In genomic region chr2:64848945-64849344, GRCh38 we compare ENCODE assay signal across 29 cellular contexts.
"Had no signal": no experiment of that assay in that cellular context is flagged by ENCODE, and none has a peak within 500 bp of the region (broad histone marks: within the 10 kb centered on the region; RNA-seq: fewer than 3 reads in every experiment).

No MANE protein-coding gene starts in this region.

- H3K36me3 Mint-ChIP-seq: activated CD8-positive, alpha-beta memory T cell treated with anti-CD3 and anti-CD28 coated beads, Interleukin-2, amount 10 ng/mL, durations not matched to agents 7 days and 5 days; activated naive CD4-positive, alpha-beta T cell treated with anti-CD3 and anti-CD28 coated beads, Interleukin-2, amount 50 U/mL, for 24 hours; T-cell had no signal

- ATAC-seq: activated CD8-positive, alpha-beta memory T cell treated with anti-CD3 and anti-CD28 coated beads, Interleukin-2, amount 10 ng/mL, durations not matched to agents 7 days and 5 days; Panc1; Right ventricle myocardium inferior; T-cell had no signal

- H3K27ac Mint-ChIP-seq: activated B cell treated with CpG ODN at 0.5 μM for 24 hours; activated CD4-positive, alpha-beta T cell treated with anti-CD3 and anti-CD28 coated beads, Interleukin-2, amount 10 ng/mL, durations not matched to agents 24 days and 14 days; activated CD8-positive, alpha-beta memory T cell treated with anti-CD3 and anti-CD28 coated beads, Interleukin-2, amount 10 ng/mL, durations not matched to agents 7 days and 5 days; activated naive CD4-positive, alpha-beta T cell treated with anti-CD3 and anti-CD28 coated beads, Interleukin-2, amount 50 U/mL, for 24 hours; activated T-cell treated with anti-CD3 and anti-CD28 coated beads, Interleukin-2, amount 50 U/mL, for 24 hours; activated T-helper 1 cell treated with anti-CD3 and anti-CD28 coated beads, Interleukin-12 subunit alpha, Interleukin-12 subunit beta, Interleukin-2, Interleukin-4 antibody, amounts not matched to agents 30 ng/mL and 10 ng/mL and 1 ng/mL, durations not matched to agents 14 hours and 24 hours and 36 hours; T-cell had no signal

- H3K9me3 Mint-ChIP-seq: activated B cell treated with CpG ODN at 0.5 μM for 24 hours; activated CD4-positive, alpha-beta T cell treated with anti-CD3 and anti-CD28 coated beads, Interleukin-2, amount 10 ng/mL, durations not matched to agents 24 days and 14 days; activated naive CD4-positive, alpha-beta T cell treated with anti-CD3 and anti-CD28 coated beads, Interleukin-2, amount 50 U/mL, for 24 hours; activated T-cell treated with anti-CD3 and anti-CD28 coated beads, Interleukin-2, amount 50 U/mL, for 24 hours; activated T-helper 1 cell treated with anti-CD3 and anti-CD28 coated beads, Interleukin-12 subunit alpha, Interleukin-12 subunit beta, Interleukin-2, Interleukin-4 antibody, amounts not matched to agents 30 ng/mL and 10 ng/mL and 1 ng/mL, durations not matched to agents 14 hours and 24 hours and 36 hours; T-cell had no signal

- H3K4me3 Mint-ChIP-seq: activated B cell treated with CpG ODN at 0.5 μM for 24 hours; activated CD4-positive, alpha-beta T cell treated with anti-CD3 and anti-CD28 coated beads, Interleukin-2, amount 10 ng/mL, durations not matched to agents 24 days and 14 days; activated CD8-positive, alpha-beta memory T cell treated with anti-CD3 and anti-CD28 coated beads, Interleukin-2, amount 10 ng/mL, durations not matched to agents 7 days and 5 days; activated naive CD4-positive, alpha-beta T cell treated with anti-CD3 and anti-CD28 coated beads, Interleukin-2, amount 50 U/mL, for 24 hours; activated T-cell treated with anti-CD3 and anti-CD28 coated beads, Interleukin-2, amount 50 U/mL, for 24 hours; activated T-helper 1 cell treated with anti-CD3 and anti-CD28 coated beads, Interleukin-12 subunit alpha, Interleukin-12 subunit beta, Interleukin-2, Interleukin-4 antibody, amounts not matched to agents 30 ng/mL and 10 ng/mL and 1 ng/mL, durations not matched to agents 14 hours and 24 hours and 36 hours; T-cell had no signal

- H3K27ac ChIP-seq: SK-N-MC had no signal

- H3K27me3 Mint-ChIP-seq: activated B cell treated with CpG ODN at 0.5 μM for 24 hours; activated naive CD4-positive, alpha-beta T cell treated with anti-CD3 and anti-CD28 coated beads, Interleukin-2, amount 50 U/mL, for 24 hours; activated T-cell treated with anti-CD3 and anti-CD28 coated beads, Interleukin-2, amount 50 U/mL, for 24 hours had no signal

- DNase-seq: activated B cell treated with CpG ODN at 0.5 μM for 24 hours; activated CD4-positive, alpha-beta T cell treated with anti-CD3 and anti-CD28 coated beads for 1 hour; activated CD4-positive, alpha-beta T cell treated with anti-CD3 and anti-CD28 coated beads, Interleukin-2, amount 10 ng/mL, durations not matched to agents 24 days and 14 days; activated CD4-positive, alpha-beta T cell treated with anti-CD3 and anti-CD28 coated beads, Interleukin-2, amount 50 U/mL, for 48 hours; activated CD8-positive, alpha-beta memory T cell treated with anti-CD3 and anti-CD28 coated beads, Interleukin-2, amount 10 ng/mL, durations not matched to agents 7 days and 5 days; activated effector memory CD4-positive, alpha-beta T cell treated with Interleukin-2 at 50 U/mL for 16 hours; activated naive CD4-positive, alpha-beta T cell; activated T-cell treated with anti-CD3 and anti-CD28 coated beads, Interleukin-2, amount 50 U/mL, for 24 hours; aorta; KG1; NCI-H1092; NCI-H1417; NCI-H1930; NCI-H2107; NCI-H2171 treated with DMSO at 0.1 percent for 48 hours; NCI-H226; NCI-H526; NCI-H774; NK-92 treated with Interleukin-12 subunit alpha and Interleukin-12 subunit beta, amount 100 ng/mL, for 24 hours; OCI-M1; RPMI8226; T-cell; T-helper 2 cell; T1000 had no signal

- H3K4me1 Mint-ChIP-seq: activated naive CD4-positive, alpha-beta T cell treated with anti-CD3 and anti-CD28 coated beads, Interleukin-2, amount 50 U/mL, for 24 hours had no signal

- H3K4me3 ChIP-seq: SK-N-MC had no signal
